In genomic region chr19:38135150-38135998, GRCh38 we compare ENCODE assay signal across 11 cellular contexts.
A peak's percentile ranks its signal among the peaks of the same experiment; 100 is the strongest.
DNase-seq lines count a peak whose midpoint lies in the region; ATAC-seq and TF ChIP-seq lines count a peak whose summit lies in the region.
"Had no signal": no experiment of that assay in that cellular context is flagged by ENCODE, and none has a peak within 500 bp of the region (broad histone marks: within the 10 kb centered on the region; RNA-seq: fewer than 3 reads in every experiment).

No MANE protein-coding gene starts in this region.

- H3K9me3 ChIP-seq in mucosa of descending colon, result no peaks in the 10 kb centered on the region
- no peaks in the 10 kb centered on the region for H3K9me3 ChIP-seq in stomach
- H3K9me3 ChIP-seq: colonic mucosa, heart right ventricle had no signal

- H3K4me1 ChIP-seq in mucosa of descending colon (ENCODE audit: low read depth) (no peaks in the 10 kb centered on the region), stomach (no peaks in the 10 kb centered on the region)
- H3K4me1 ChIP-seq: colonic mucosa, heart right ventricle had no signal

- peak overlapping the region; percentile 4; the same call in 1 of the 2 replicates for H3K27ac ChIP-seq in C4-2B
- H3K27ac ChIP-seq in epithelial cell of prostate, result peak overlapping the region; percentile 38
- H3K27ac ChIP-seq in stomach, result no peak overlapping the region
- H3K27ac ChIP-seq: colonic mucosa, heart right ventricle had no signal

- no peak for TF ChIP-seq POLR2A in stomach (IDR thresholded peaks at IDR 0.05)

- intact Hi-C loops in mucosa of descending colon (cut with DNase I, micrococcal nuclease) (no loop called here), stomach (cut with DNase I; ENCODE audit: low total_unique reads) (no loop called here)

- WGBS in stomach, 5 donors, result 66 to 81% (median 69%) methylated on average over 17 to 21 of the region's 21 CpGs

- DNase-seq in LHCN-M2 (ENCODE audit: low read depth) (peak; percentile 40), epithelial cell of prostate (ENCODE audit: low read depth, low spot score) (no peak), mucosa of descending colon (no peak), stomach (no peak), SKM-1 (lab: John Stamatoyannopoulos, UW; ENCODE audit: unreplicated experiment) (no peak)
- DNase-seq in stimulated activated naive CD4-positive, alpha-beta T cell treated with Interleukin-2 at 50 U/mL for 16 hours (lab: John Stamatoyannopoulos, UW), result no peak
- DNase-seq: activated gamma-delta T cell treated with Interleukin-2 at 50 U/mL for 16 hours had no signal

- ATAC-seq in mucosa of descending colon (peak; percentile 22), HG03520 (IDR thresholded peaks at IDR 0.05; ENCODE audit: unreplicated experiment) (no peak)

- H3K4me3 ChIP-seq in mucosa of descending colon (no peak overlapping the region), stomach (no peak overlapping the region)
- H3K4me3 ChIP-seq: colonic mucosa, heart right ventricle had no signal

- H3K36me3 ChIP-seq in mucosa of descending colon (ENCODE audit: low read depth), result no peaks in the 10 kb centered on the region
- peaks cover 10 to 46% (median 39%) of the 10 kb centered on the region in 4 donors for H3K36me3 ChIP-seq in stomach
- H3K36me3 ChIP-seq: colonic mucosa had no signal

- no peak for TF ChIP-seq CTCF in C4-2B (conservative IDR thresholded peaks at IDR 0.05)
- TF ChIP-seq CTCF in mucosa of descending colon (IDR thresholded peaks at IDR 0.05), result no peak
- no peak for TF ChIP-seq CTCF in stomach (IDR thresholded peaks at IDR 0.05)

- no peaks in the 10 kb centered on the region for H3K27me3 ChIP-seq in stomach
- H3K27me3 ChIP-seq: colonic mucosa, heart right ventricle had no signal

- no peak for TF ChIP-seq EP300 in stomach (IDR thresholded peaks at IDR 0.05)

Comparison
In these comparisons a context has a peak if more than half of its experiments do, and no peak if none do; other contexts are left out.
1. H3K27ac ChIP-seq: peak in C4-2B (single experiment) and epithelial cell of prostate (single experiment); none in stomach (0 of 5).